ENCODE assay signal across 10 cellular contexts in genomic region chr3:98564282-98565005, GRCh38. TPM values are rescaled to one million over a fixed set of nuclear protein-coding genes. Genes with fewer than 3 reads are reported as not detected.
DNase-seq lines count a peak whose midpoint lies in the region; ATAC-seq and TF ChIP-seq lines count a peak whose summit lies in the region.
"Had no signal": no experiment of that assay in that cellular context is flagged by ENCODE, and none has a peak within 500 bp of the region (broad histone marks: within the 10 kb centered on the region; RNA-seq: fewer than 3 reads in every experiment).

No MANE protein-coding gene starts in this region.

- H3K4me3 ChIP-seq in OCI-LY1 (ENCODE audit: low read depth, low read length, poor library complexity, severe bottlenecking) (no peak overlapping the region), lower lobe of right lung (no peak overlapping the region), colonic mucosa (no peak overlapping the region)
- H3K4me3 ChIP-seq: psoas muscle had no signal

- intact Hi-C loops in lower lobe of right lung (cut with DNase I) = no loop called here
- intact Hi-C loops in colonic mucosa (cut with DNase I) = no loop called here

- H3K9me2 ChIP-seq in OCI-LY1 (ENCODE audit: low read depth, low read length) = no peaks in the 10 kb centered on the region

- no peaks in the 10 kb centered on the region for H3K79me2 ChIP-seq in OCI-LY1 (ENCODE audit: insufficient read depth, low read length)

- no peaks in the 10 kb centered on the region; the same call in 1 of the 2 replicates for H3F3A ChIP-seq in OCI-LY1 (ENCODE audit: insufficient read depth, low read length)

- H3K4me1 ChIP-seq in OCI-LY1 (ENCODE audit: insufficient read depth, low read length, severe bottlenecking) (peaks cover 64% of the 10 kb centered on the region), lower lobe of right lung (no peaks in the 10 kb centered on the region), colonic mucosa (no peaks in the 10 kb centered on the region)
- H3K4me1 ChIP-seq: psoas muscle had no signal

- no peak overlapping the region for H2AFZ ChIP-seq in OCI-LY1 (ENCODE audit: low read length)

- H4K20me1 ChIP-seq in OCI-LY1 (ENCODE audit: insufficient read depth, low read length) = no peaks in the 10 kb centered on the region

- no peaks in the 10 kb centered on the region for H3K36me3 ChIP-seq in OCI-LY1 (ENCODE audit: insufficient read depth, low read length)
- H3K36me3 ChIP-seq in lower lobe of right lung = no peaks in the 10 kb centered on the region
- no peaks in the 10 kb centered on the region for H3K36me3 ChIP-seq in colonic mucosa

- H3K9me3 ChIP-seq in OCI-LY1 (ENCODE audit: low read length) = no peaks in the 10 kb centered on the region
- no peaks in the 10 kb centered on the region for H3K9me3 ChIP-seq in lower lobe of right lung
- H3K9me3 ChIP-seq in colonic mucosa = no peaks in the 10 kb centered on the region
- H3K9me3 ChIP-seq: psoas muscle had no signal

- H3K27me3 ChIP-seq in OCI-LY1 (ENCODE audit: insufficient read depth, low read length) (no peaks in the 10 kb centered on the region), lower lobe of right lung (ENCODE audit: low read depth) (no peaks in the 10 kb centered on the region), colonic mucosa (no peaks in the 10 kb centered on the region)

- TF ChIP-seq CTCF in OCI-LY1 (IDR thresholded peaks at IDR 0.05; ENCODE audit: low read length) (no peak), lower lobe of right lung (IDR thresholded peaks at IDR 0.05) (no peak), colonic mucosa (IDR thresholded peaks at IDR 0.05) (no peak), GM20000 (IDR thresholded peaks at IDR 0.05; ENCODE audit: extremely low read depth, missing control alignments) (no peak)

- DNase-seq in lower lobe of right lung (no peak), HPDE6-E6E7 (ENCODE audit: extremely low spot score) (no peak), colonic mucosa (no peak), DMS153 treated with DMSO at 0.1 percent for 48 hours (lab: John Stamatoyannopoulos, UW; ENCODE audit: unreplicated experiment) (no peak), GM20000 (ENCODE audit: low spot score) (no peak)
- DNase-seq: psoas muscle had no signal

- ATAC-seq in GM18520 (IDR thresholded peaks at IDR 0.05; ENCODE audit: unreplicated experiment) (peak; percentile 18), GM21619 (IDR thresholded peaks at IDR 0.05; ENCODE audit: unreplicated experiment) (peak; percentile 1), lower lobe of right lung (peak; percentile 35 to 51)
- ATAC-seq: psoas muscle had no signal

- H3K4me2 ChIP-seq in OCI-LY1 (ENCODE audit: low read length) = peak overlapping the region; percentile 41

- H3K27ac ChIP-seq in OCI-LY1 (ENCODE audit: low read depth, low read length, poor library complexity, severe bottlenecking) (peak overlapping the region; percentile 89), lower lobe of right lung (peak overlapping the region; percentile 9), colonic mucosa (no peak overlapping the region)
- H3K27ac ChIP-seq: psoas muscle had no signal

- peak overlapping the region; percentile 46 for H3K9ac ChIP-seq in OCI-LY1 (ENCODE audit: low read length)
- no peak overlapping the region for H3K9ac ChIP-seq in colonic mucosa (ENCODE audit: low read depth in 2 of 2, low read length in 2 of 2)

RNA-seq across cellular contexts. Expression of gene CPOX, which starts 29.0 kb away (rescaled TPM):
- total RNA-seq in lower lobe of right lung = 18.0 TPM
- total RNA-seq in colonic mucosa = 10 to 100 TPM; 23.3 to 31.7 TPM

RNA-seq across cellular contexts. Expression of gene GPR15, which starts 32.7 kb away (rescaled TPM):
- 1.4 TPM for total RNA-seq in lower lobe of right lung
- total RNA-seq in colonic mucosa = 1 to 10 TPM; 2.9 to 5.1 TPM
- total RNA-seq: endothelial cell of umbilical vein, psoas muscle had no signal

RNA-seq across cellular contexts. Expression of gene CLDND1, which starts 41.7 kb away (rescaled TPM):
- total RNA-seq in lower lobe of right lung (91.2 TPM), colonic mucosa (10 to 100 TPM; 42.3 to 97.8 TPM)
